In the genomic region with DNA sequence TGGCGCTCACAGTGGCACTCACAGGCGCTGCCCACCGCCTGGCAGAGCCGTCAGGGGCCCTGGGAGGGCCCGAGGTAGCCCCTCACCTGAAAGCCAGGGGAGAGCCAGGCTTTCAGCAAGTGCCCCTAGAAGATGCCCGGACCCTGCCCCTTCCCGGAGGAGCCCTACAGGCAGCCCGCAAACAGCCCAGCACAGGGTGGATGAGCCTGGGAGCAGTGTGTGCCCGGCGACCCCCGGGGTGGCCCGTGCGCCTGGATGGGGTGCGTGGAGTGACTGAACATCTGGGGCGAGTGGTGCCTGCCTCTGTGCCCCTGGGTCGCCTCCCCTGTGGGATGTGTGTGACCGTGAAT, we compare ENCODE assay signal across 14 cellular contexts. TPM values are rescaled to one million over a fixed set of nuclear protein-coding genes. Genes with fewer than 3 reads are reported as not detected.
DNase-seq lines count a peak whose midpoint lies in the region; ATAC-seq and TF ChIP-seq lines count a peak whose summit lies in the region.
"Had no signal": no experiment of that assay in that cellular context is flagged by ENCODE, and none has a peak within 500 bp of the region (broad histone marks: within the 10 kb centered on the region; RNA-seq: fewer than 3 reads in every experiment).

No MANE protein-coding gene starts in this region.

- no peak for ATAC-seq in WTC11

- peaks cover 48% of the 10 kb centered on the region for H3K27me3 ChIP-seq in CD4-positive, alpha-beta memory T cell (ENCODE audit: insufficient read depth, low read length)

- no peak overlapping the region for H3K4me3 ChIP-seq in CD4-positive, alpha-beta memory T cell (ENCODE audit: low read length in 2 of 2)
- H3K4me3 ChIP-seq: MG63 had no signal

- intact Hi-C loops in CD4-positive, alpha-beta memory T cell (cut with micrococcal nuclease): no loop called here

- H3K9me3 Mint-ChIP-seq in CD4-positive, alpha-beta memory T cell: peaks cover 0 to 2% (median 0%) of the 10 kb centered on the region in 8 donors
- H3K9me3 Mint-ChIP-seq in WTC11 (no peaks in the 10 kb centered on the region), mesothelial cell of epicardium (no peaks in the 10 kb centered on the region)
- H3K9me3 Mint-ChIP-seq: activated CD4-positive, alpha-beta memory T cell treated with anti-CD3 and anti-CD28 coated beads for 36 hours had no signal

- H3K4me1 ChIP-seq in CD4-positive, alpha-beta memory T cell (ENCODE audit: insufficient read depth, low read length): no peaks in the 10 kb centered on the region
- H3K4me1 ChIP-seq: BE2C had no signal

- H3K36me3 Mint-ChIP-seq in CD4-positive, alpha-beta memory T cell: no peaks in the 10 kb centered on the region
- H3K36me3 Mint-ChIP-seq in WTC11 (no peaks in the 10 kb centered on the region), mesothelial cell of epicardium (no peaks in the 10 kb centered on the region)
- H3K36me3 Mint-ChIP-seq: activated CD4-positive, alpha-beta memory T cell treated with anti-CD3 and anti-CD28 coated beads for 36 hours; immature natural killer cell had no signal

- H3K9me3 ChIP-seq in CD4-positive, alpha-beta memory T cell (ENCODE audit: control insufficient read depth in 1 of 2, low read length in 2 of 2): no peaks in the 10 kb centered on the region
- H3K9me3 ChIP-seq: BE2C, MG63, neutrophil had no signal

- no peak for TF ChIP-seq CTCF in WTC11 (IDR thresholded peaks at IDR 0.05)
- no peak for TF ChIP-seq CTCF in mesothelial cell of epicardium (IDR thresholded peaks at IDR 0.05; ENCODE audit: unreplicated experiment)

- no peak for DNase-seq in CD4-positive, alpha-beta memory T cell
- DNase-seq in WTC11 (ENCODE audit: low spot score) (no peak), mesothelial cell of epicardium (ENCODE audit: low spot score in 2 of 2, unreplicated experiment in 2 of 2) (no peak), DMS114 treated with DMSO at 0.1 percent for 48 hours (lab: John Stamatoyannopoulos, UW; ENCODE audit: unreplicated experiment) (no peak)
- no peak for DNase-seq in activated CD8-positive, alpha-beta memory T cell treated with anti-CD3 and anti-CD28 coated beads, Interleukin-2, amount 50 U/mL, for 4 hours
- no peak for DNase-seq in activated effector memory CD4-positive, alpha-beta T cell treated with Interleukin-2 at 50 U/mL for 16 hours
- DNase-seq: activated CD4-positive, alpha-beta memory T cell treated with anti-CD3 and anti-CD28 coated beads for 36 hours; BE2C; immature natural killer cell; MG63; NCI-H524 treated with DMSO at 0.1 percent for 48 hours; stimulated activated CD4-positive, alpha-beta T cell treated with anti-CD3 and anti-CD28 coated beads, Interleukin-1b, Interleukin-23, amount 100 ng/mL, for 48 hours had no signal

- peaks cover 7 to 37% (median 18%) of the 10 kb centered on the region in 4 donors for H3K4me1 Mint-ChIP-seq in CD4-positive, alpha-beta memory T cell
- H3K4me1 Mint-ChIP-seq in WTC11 (peaks cover 45% of the 10 kb centered on the region), mesothelial cell of epicardium (peaks cover 17% of the 10 kb centered on the region)

- POLR2A ChIA-PET in CD4-positive, alpha-beta memory T cell (lab: Charles Lee; ENCODE audit: partially characterized antibody): interaction anchor here (1.4 kb wide), 1 partner anchor 8 kb away, joined by 3 read pairs; a partner anchor contains a TSS
- POLR2A ChIA-PET in WTC11 (lab: Charles Lee): interaction anchor here (0.6 to 1.0 kb wide), 4 partner anchors 14 to 95 kb away, joined by 3 to 10 read pairs (median 4); no protein-coding TSS in a partner anchor

- no peaks in the 10 kb centered on the region for H3K36me3 ChIP-seq in CD4-positive, alpha-beta memory T cell (ENCODE audit: insufficient read depth, low read length)
- H3K36me3 ChIP-seq: BE2C, MG63, neutrophil had no signal

- CTCF ChIA-PET in CD4-positive, alpha-beta memory T cell (lab: Charles Lee; ENCODE audit: partially characterized antibody): no interaction called here
- CTCF ChIA-PET in WTC11 (lab: Charles Lee): interaction anchor here (2.3 to 2.5 kb wide), 2 partner anchors 12 to 15 kb away, joined by 21 to 29 read pairs; a partner anchor contains a TSS

- H3K4me3 Mint-ChIP-seq in CD4-positive, alpha-beta memory T cell: peak overlapping the region in 7 of 8 donors; percentile 2 to 68 (median 55)
- H3K4me3 Mint-ChIP-seq in WTC11 (peak overlapping the region; percentile 70), mesothelial cell of epicardium (peak overlapping the region; percentile 16)
- H3K4me3 Mint-ChIP-seq: activated CD4-positive, alpha-beta memory T cell treated with anti-CD3 and anti-CD28 coated beads for 36 hours had no signal

- H3K27me3 Mint-ChIP-seq in CD4-positive, alpha-beta memory T cell: peaks cover 38 to 47% of the 10 kb centered on the region in 2 donors
- H3K27me3 Mint-ChIP-seq in WTC11 (ENCODE audit: low read depth) (peaks cover 88% of the 10 kb centered on the region), mesothelial cell of epicardium (ENCODE audit: low read depth) (peaks cover 87% of the 10 kb centered on the region)

- H3K27ac Mint-ChIP-seq in CD4-positive, alpha-beta memory T cell: no peak overlapping the region
- no peak overlapping the region; the same call in 1 of the 2 replicates for H3K27ac Mint-ChIP-seq in WTC11
- no peak overlapping the region for H3K27ac Mint-ChIP-seq in mesothelial cell of epicardium
- H3K27ac Mint-ChIP-seq: activated CD4-positive, alpha-beta memory T cell treated with anti-CD3 and anti-CD28 coated beads for 36 hours; immature natural killer cell had no signal

- no peak overlapping the region for H3K27ac ChIP-seq in CD4-positive, alpha-beta memory T cell (ENCODE audit: low read depth, low read length)
- H3K27ac ChIP-seq: epithelial cell of prostate, neutrophil had no signal

TF ChIP-seq in WTC11, 78 proteins besides CTCF, POLR2A, EP300 and RAD21 (continues in another document):
- no peak for TF ChIP-seq FOXJ3 (CRISPR knock-in tag; IDR thresholded peaks at IDR 0.05; ENCODE audit: borderline replicate concordance)
- TF ChIP-seq HMGA2 (CRISPR knock-in tag; IDR thresholded peaks at IDR 0.05): no peak
- TF ChIP-seq, protein P1, sequence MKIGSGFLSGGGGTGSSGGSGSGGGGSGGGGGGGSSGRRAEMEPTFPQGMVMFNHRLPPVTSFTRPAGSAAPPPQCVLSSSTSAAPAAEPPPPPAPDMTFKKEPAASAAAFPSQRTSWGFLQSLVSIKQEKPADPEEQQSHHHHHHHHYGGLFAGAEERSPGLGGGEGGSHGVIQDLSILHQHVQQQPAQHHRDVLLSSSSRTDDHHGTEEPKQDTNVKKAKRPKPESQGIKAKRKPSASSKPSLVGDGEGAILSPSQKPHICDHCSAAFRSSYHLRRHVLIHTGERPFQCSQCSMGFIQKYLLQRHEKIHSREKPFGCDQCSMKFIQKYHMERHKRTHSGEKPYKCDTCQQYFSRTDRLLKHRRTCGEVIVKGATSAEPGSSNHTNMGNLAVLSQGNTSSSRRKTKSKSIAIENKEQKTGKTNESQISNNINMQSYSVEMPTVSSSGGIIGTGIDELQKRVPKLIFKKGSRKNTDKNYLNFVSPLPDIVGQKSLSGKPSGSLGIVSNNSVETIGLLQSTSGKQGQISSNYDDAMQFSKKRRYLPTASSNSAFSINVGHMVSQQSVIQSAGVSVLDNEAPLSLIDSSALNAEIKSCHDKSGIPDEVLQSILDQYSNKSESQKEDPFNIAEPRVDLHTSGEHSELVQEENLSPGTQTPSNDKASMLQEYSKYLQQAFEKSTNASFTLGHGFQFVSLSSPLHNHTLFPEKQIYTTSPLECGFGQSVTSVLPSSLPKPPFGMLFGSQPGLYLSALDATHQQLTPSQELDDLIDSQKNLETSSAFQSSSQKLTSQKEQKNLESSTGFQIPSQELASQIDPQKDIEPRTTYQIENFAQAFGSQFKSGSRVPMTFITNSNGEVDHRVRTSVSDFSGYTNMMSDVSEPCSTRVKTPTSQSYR (CRISPR knock-in tag; IDR thresholded peaks at IDR 0.05): no peak
- no peak for TF ChIP-seq ZNF423 (CRISPR knock-in tag; IDR thresholded peaks at IDR 0.05)
- TF ChIP-seq, protein P2, sequence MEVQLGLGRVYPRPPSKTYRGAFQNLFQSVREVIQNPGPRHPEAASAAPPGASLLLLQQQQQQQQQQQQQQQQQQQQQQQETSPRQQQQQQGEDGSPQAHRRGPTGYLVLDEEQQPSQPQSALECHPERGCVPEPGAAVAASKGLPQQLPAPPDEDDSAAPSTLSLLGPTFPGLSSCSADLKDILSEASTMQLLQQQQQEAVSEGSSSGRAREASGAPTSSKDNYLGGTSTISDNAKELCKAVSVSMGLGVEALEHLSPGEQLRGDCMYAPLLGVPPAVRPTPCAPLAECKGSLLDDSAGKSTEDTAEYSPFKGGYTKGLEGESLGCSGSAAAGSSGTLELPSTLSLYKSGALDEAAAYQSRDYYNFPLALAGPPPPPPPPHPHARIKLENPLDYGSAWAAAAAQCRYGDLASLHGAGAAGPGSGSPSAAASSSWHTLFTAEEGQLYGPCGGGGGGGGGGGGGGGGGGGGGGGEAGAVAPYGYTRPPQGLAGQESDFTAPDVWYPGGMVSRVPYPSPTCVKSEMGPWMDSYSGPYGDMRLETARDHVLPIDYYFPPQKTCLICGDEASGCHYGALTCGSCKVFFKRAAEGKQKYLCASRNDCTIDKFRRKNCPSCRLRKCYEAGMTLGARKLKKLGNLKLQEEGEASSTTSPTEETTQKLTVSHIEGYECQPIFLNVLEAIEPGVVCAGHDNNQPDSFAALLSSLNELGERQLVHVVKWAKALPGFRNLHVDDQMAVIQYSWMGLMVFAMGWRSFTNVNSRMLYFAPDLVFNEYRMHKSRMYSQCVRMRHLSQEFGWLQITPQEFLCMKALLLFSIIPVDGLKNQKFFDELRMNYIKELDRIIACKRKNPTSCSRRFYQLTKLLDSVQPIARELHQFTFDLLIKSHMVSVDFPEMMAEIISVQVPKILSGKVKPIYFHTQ (CRISPR knock-in tag; IDR thresholded peaks at IDR 0.05): no peak

RNA-seq across cellular contexts. Expression of a gene that starts 1.4 kb away (rescaled TPM):
- not detected for total RNA-seq in CD4-positive, alpha-beta memory T cell
- polyA plus RNA-seq in CD4-positive, alpha-beta memory T cell: under 1 TPM in 1 of 2 donors, not detected in 1; 0.70 TPM
- total RNA-seq in WTC11 (2021) (36.4 to 55.8 TPM (median 51.4 TPM) in 3 replicates), mesothelial cell of epicardium (0.89 to 2.0 TPM (median 1.0 TPM) in 3 replicates)
- total RNA-seq: activated CD4-positive, alpha-beta memory T cell treated with anti-CD3 and anti-CD28 coated beads for 36 hours had no signal

RNA-seq across cellular contexts. Expression of a gene that starts 7.5 kb away (rescaled TPM):
- not detected for total RNA-seq in CD4-positive, alpha-beta memory T cell
- polyA plus RNA-seq in CD4-positive, alpha-beta memory T cell: not detected
- total RNA-seq in WTC11 (2021) (14.8 to 30.0 TPM (median 27.3 TPM) in 3 replicates), mesothelial cell of epicardium (4.9 to 6.4 TPM (median 4.9 TPM) in 3 replicates)
- polyA plus RNA-seq: immature natural killer cell had no signal

RNA-seq across cellular contexts. Expression of a gene that starts 16.6 kb away (rescaled TPM):
- 100 to 1,000 TPM; 150 to 154 TPM for total RNA-seq in CD4-positive, alpha-beta memory T cell
- polyA plus RNA-seq in CD4-positive, alpha-beta memory T cell: 100 to 1,000 TPM; 148 to 156 TPM
- total RNA-seq in WTC11 (2021): 90.2 to 107 TPM (median 99.0 TPM) in 3 replicates
- total RNA-seq in mesothelial cell of epicardium: 56.5 to 58.8 TPM (median 58.3 TPM) in 3 replicates

RNA-seq across cellular contexts. Expression of a gene that starts 31.7 kb away (rescaled TPM):
- 10 to 100 TPM; 13.4 to 14.8 TPM for total RNA-seq in CD4-positive, alpha-beta memory T cell
- 1 to 10 TPM; 4.4 to 7.8 TPM for polyA plus RNA-seq in CD4-positive, alpha-beta memory T cell
- total RNA-seq in WTC11 (2021) (13.1 to 14.2 TPM (median 14.2 TPM) in 3 replicates), mesothelial cell of epicardium (12.0 to 13.2 TPM (median 12.6 TPM) in 3 replicates)

RNA-seq across cellular contexts. Expression of a gene that starts 33.5 kb away (rescaled TPM):
- 1,000 to 10,000 TPM; 1,962 to 1,978 TPM for total RNA-seq in CD4-positive, alpha-beta memory T cell
- 1,000 to 10,000 TPM; 1,135 to 1,692 TPM for polyA plus RNA-seq in CD4-positive, alpha-beta memory T cell
- total RNA-seq in WTC11 (2021): 1,300 to 1,361 TPM (median 1,328 TPM) in 3 replicates
- 846 to 875 TPM (median 857 TPM) in 3 replicates for total RNA-seq in mesothelial cell of epicardium

Comparison
In these comparisons a context has a peak if more than half of its experiments do, and no peak if none do; other contexts are left out.
1. H3K4me3 Mint-ChIP-seq: peak in every context shown above with its lines; median percentile 70 in WTC11; 55 in CD4-positive, alpha-beta memory T cell; 16 in mesothelial cell of epicardium.
2. RNA of a gene that starts 1.4 kb away (total RNA-seq): 36.4 to 55.8 TPM in WTC11; 0.89 to 2.0 TPM in mesothelial cell of epicardium and not detected in CD4-positive, alpha-beta memory T cell; every median in the first group is over 10 times any median in the second.